ENCODE assay signal across 18 cellular contexts in genomic region chr17:2369039-2369438, GRCh38. TPM values are rescaled to one million over a fixed set of nuclear protein-coding genes. Genes with fewer than 3 reads are reported as not detected.
A peak's percentile ranks its signal among the peaks of the same experiment; 100 is the strongest.
DNase-seq lines count a peak whose midpoint lies in the region; ATAC-seq, FAIRE-seq and TF ChIP-seq lines count a peak whose summit lies in the region.
"Had no signal": no experiment of that assay in that cellular context is flagged by ENCODE, and none has a peak within 500 bp of the region (broad histone marks: within the 10 kb centered on the region; RNA-seq: fewer than 3 reads in every experiment).

No MANE protein-coding gene starts in this region.

- H3K9ac ChIP-seq in BLaER1 (peak overlapping the region; percentile 73), H1 (replicated peaks in 1 of 4; ENCODE audit: extremely low read depth in 1 of 4, low read depth in 3 of 4, low read length in 3 of 4) (no peak overlapping the region), mesenchymal stem cell (ENCODE audit: low read length) (no peak overlapping the region)

- H3K56ac ChIP-seq in H1 (replicated peaks; ENCODE audit: insufficient read length, low read depth, low read length): no peak overlapping the region

- DNase-seq in HCEC 1CT (peak; percentile 49), H1 (ENCODE audit: low read depth in 1 of 2, low spot score in 2 of 2) (no peak), lung microvascular endothelial cell (ENCODE audit: low read depth in 2 of 2) (peak; percentile 48 to 51), NCI-H1105 (lab: John Stamatoyannopoulos, UW) (no peak), NCI-H2029 (lab: John Stamatoyannopoulos, UW) (no peak), mesenchymal stem cell (no peak)
- DNase-seq: Calu3; CD4-positive, alpha-beta T cell; DMS79 treated with DMSO at 0.1 percent for 48 hours; NCI-H1436 treated with DMSO at 0.1 percent for 48 hours; NCI-H2081 treated with DMSO at 0.1 percent for 48 hours had no signal

- 84% methylated on average over 5 of the region's 5 CpGs; no CpG with 5 or more reads in 1 of the 2 experiments for WGBS in H1 (ENCODE audit: extremely low coverage in 1 of 2, insufficient coverage in 1 of 2, insufficient read length in 1 of 2, insufficient replicate concordance in 2 of 2, low coverage in 1 of 2, low lambda C conversion rate in 2 of 2, missing lambda C conversion rate in 1 of 2), 2 experiments
- 78% methylated on average over 5 of the region's 5 CpGs for WGBS in mesenchymal stem cell

- H4K20me1 ChIP-seq in BLaER1: no peaks in the 10 kb centered on the region
- H4K20me1 ChIP-seq in H1 (replicated peaks in 1 of 2; ENCODE audit: control insufficient read depth in 1 of 2, insufficient read depth in 2 of 2, low read length in 2 of 2): peaks cover 2 to 5% of the 10 kb centered on the region in 2 experiments

- H2BK12ac ChIP-seq in H1 (ENCODE audit: low read depth, low read length) (no peak overlapping the region), mesenchymal stem cell (ENCODE audit: low read length in 2 of 2) (no peak overlapping the region)

- no peaks in the 10 kb centered on the region for H3K9me3 ChIP-seq in BLaER1
- no peaks in the 10 kb centered on the region for H3K9me3 ChIP-seq in H1 (ENCODE audit: insufficient read depth in 2 of 2, low read depth in 1 of 2, low read length in 1 of 2)
- H3K9me3 ChIP-seq in mesenchymal stem cell (ENCODE audit: control insufficient read depth, low read length): no peaks in the 10 kb centered on the region
- H3K9me3 ChIP-seq: A549 had no signal

- H3K27me3 ChIP-seq in BLaER1: no peaks in the 10 kb centered on the region
- no peaks in the 10 kb centered on the region for H3K27me3 ChIP-seq in H1 (replicated peaks in 1 of 4; ENCODE audit: control insufficient read depth in 3 of 4, extremely low read depth in 1 of 4, insufficient read depth in 3 of 4, low read length in 3 of 4)
- no peaks in the 10 kb centered on the region for H3K27me3 ChIP-seq in mesenchymal stem cell (ENCODE audit: control insufficient read depth in 1 of 2, insufficient read depth in 1 of 2, low read length in 2 of 2)

- no peak overlapping the region for H4K8ac ChIP-seq in H1 (ENCODE audit: extremely low read depth, insufficient read depth, low read length)
- H4K8ac ChIP-seq in mesenchymal stem cell (ENCODE audit: low read length): no peak overlapping the region

- H4K5ac ChIP-seq in H1 (ENCODE audit: insufficient read length, low read depth, low read length): no peak overlapping the region

- no peaks in the 10 kb centered on the region for H3K79me2 ChIP-seq in H1 (ENCODE audit: control insufficient read depth in 1 of 2, insufficient read depth in 2 of 2, low read length in 2 of 2)

- CTCF ChIA-PET in H1 (lab: Charles Lee; ENCODE audit: partially characterized antibody): interaction anchor here (0.6 to 13.4 kb wide), 21 partner anchors 8 to 1545 kb away, joined by 3 to 209 read pairs (median 4); no protein-coding TSS in a partner anchor

- FAIRE-seq in H1 (lab: Jason Lieb, UNC): no peak
- FAIRE-seq: A549, GM12878, GM18507 had no signal

- no peak for TF ChIP-seq POLR2A in H1 (IDR thresholded peaks at IDR 0.05; ENCODE audit: control extremely low read depth in 1 of 2, low read depth in 2 of 2, low read length in 2 of 2)

- no peak for TF ChIP-seq RAD21 in H1 (IDR thresholded peaks at IDR 0.05 in 1 of 2, conservative IDR thresholded peaks at IDR 0.05 in 1 of 2; ENCODE audit: low read depth in 2 of 2, low read length in 2 of 2)

- H3K27ac ChIP-seq in BLaER1 (peak overlapping the region; percentile 76), H1 (ENCODE audit: low read depth, low read length) (no peak overlapping the region), mesenchymal stem cell (ENCODE audit: low read length, poor library complexity, severe bottlenecking) (no peak overlapping the region)
- H3K27ac ChIP-seq: A549, SK-N-MC had no signal

- H4K91ac ChIP-seq in H1 (replicated peaks; ENCODE audit: insufficient read length, low read length) (no peak overlapping the region), mesenchymal stem cell (ENCODE audit: low read length) (no peak overlapping the region)

- no peak overlapping the region for H3K4ac ChIP-seq in H1 (replicated peaks; ENCODE audit: insufficient read length, low read depth, low read length)
- H3K4ac ChIP-seq in mesenchymal stem cell (ENCODE audit: low read depth in 1 of 2, low read length in 2 of 2): no peak overlapping the region

- H2BK15ac ChIP-seq in H1 (ENCODE audit: low read length): no peak overlapping the region
- no peak overlapping the region for H2BK15ac ChIP-seq in mesenchymal stem cell (ENCODE audit: low read depth, poor library complexity, severe bottlenecking)

- H3K23ac ChIP-seq in H1 (ENCODE audit: insufficient read length): no peak overlapping the region
- H3K23ac ChIP-seq in mesenchymal stem cell (ENCODE audit: low read length in 2 of 2): no peak overlapping the region

- H3K4me3 ChIP-seq in BLaER1 (no peak overlapping the region), H1 (ENCODE audit: extremely low read depth in 1 of 4, insufficient read depth in 2 of 4, low read depth in 3 of 4, low read length in 4 of 4) (no peak overlapping the region), mesenchymal stem cell (ENCODE audit: insufficient read depth in 1 of 2, low read depth in 1 of 2, low read length in 2 of 2) (no peak overlapping the region)
- H3K4me3 ChIP-seq: A549, GM12878, SK-N-MC had no signal

- H3K23me2 ChIP-seq in H1 (ENCODE audit: low read depth, low read length): no peaks in the 10 kb centered on the region

- H2BK120ac ChIP-seq in H1 (replicated peaks; ENCODE audit: low read depth, low read length): no peak overlapping the region
- no peak overlapping the region for H2BK120ac ChIP-seq in mesenchymal stem cell (ENCODE audit: low read depth, low read length)

- H3K18ac ChIP-seq in H1 (ENCODE audit: extremely low read depth, low read length) (no peak overlapping the region), mesenchymal stem cell (ENCODE audit: low read depth in 1 of 2, low read length in 2 of 2) (no peak overlapping the region)

- H2AFZ ChIP-seq in H1 (ENCODE audit: low read length) (no peak overlapping the region), mesenchymal stem cell (ENCODE audit: low read depth, low read length) (no peak overlapping the region)

- peak overlapping the region; percentile 79 for H3K4me2 ChIP-seq in BLaER1
- H3K4me2 ChIP-seq in H1 (ENCODE audit: insufficient read depth in 1 of 2, low read depth in 2 of 2, low read length in 2 of 2): no peak overlapping the region
- no peak overlapping the region for H3K4me2 ChIP-seq in mesenchymal stem cell (ENCODE audit: low read length, poor library complexity, severe bottlenecking)
- H3K4me2 ChIP-seq: A549 had no signal

- peaks cover 72% of the 10 kb centered on the region for H3K36me3 ChIP-seq in BLaER1
- peaks cover 0 to 16% (median 5%) of the 10 kb centered on the region in 4 experiments; a peak in 4 of 8 replicates for H3K36me3 ChIP-seq in H1 (ENCODE audit: control insufficient read depth in 2 of 4, insufficient read depth in 4 of 4, low read length in 3 of 4)
- peaks cover 49 to 98% of the 10 kb centered on the region in 2 experiments for H3K36me3 ChIP-seq in mesenchymal stem cell (ENCODE audit: control insufficient read depth in 1 of 2, insufficient read depth in 2 of 2, low read depth in 1 of 2, low read length in 2 of 2)

- no peak for TF ChIP-seq EP300 in H1 (IDR thresholded peaks at IDR 0.05; ENCODE audit: borderline replicate concordance in 1 of 2, low read depth in 2 of 2, low read length in 2 of 2)

- H2BK5ac ChIP-seq in H1 (ENCODE audit: low read depth, low read length): no peak overlapping the region
- H2BK5ac ChIP-seq in mesenchymal stem cell (ENCODE audit: low read depth, low read length, poor library complexity, severe bottlenecking): no peak overlapping the region

- H2AK5ac ChIP-seq in H1 (ENCODE audit: low read depth, low read length): 0 out of 2 replicates have a peak overlapping the region, but pooled peaks have one; percentile 57
- H2AK5ac ChIP-seq in mesenchymal stem cell (ENCODE audit: low read length, severe bottlenecking): no peak overlapping the region

- POLR2A ChIA-PET in H1 (lab: Charles Lee; ENCODE audit: partially characterized antibody): interaction anchor here (0.9 to 5.7 kb wide), 10 partner anchors 8 to 342 kb away, joined by 3 to 34 read pairs (median 4); partner anchors contain the start of genes SGSM2 and TSR1

- TF ChIP-seq CTCF in H1 (IDR thresholded peaks at IDR 0.05; ENCODE audit: control extremely low read depth in 1 of 3, insufficient read depth in 1 of 3, low read depth in 1 of 3, low read length in 3 of 3): no peak

- H2BK20ac ChIP-seq in H1 (ENCODE audit: low read length): no peak overlapping the region

- no peaks in the 10 kb centered on the region for H3K79me1 ChIP-seq in H1 (ENCODE audit: low read depth, low read length)
- no peaks in the 10 kb centered on the region for H3K79me1 ChIP-seq in mesenchymal stem cell (replicated peaks; ENCODE audit: low read length, poor library complexity, severe bottlenecking)

- no peak overlapping the region for H3K14ac ChIP-seq in H1 (ENCODE audit: insufficient read length)
- no peak overlapping the region for H3K14ac ChIP-seq in mesenchymal stem cell (ENCODE audit: low read length in 2 of 2)

- H3K4me1 ChIP-seq in BLaER1 (peaks cover 39% of the 10 kb centered on the region), H1 (replicated peaks in 1 of 4; ENCODE audit: control insufficient read depth in 3 of 4, insufficient read depth in 4 of 4, low read length in 3 of 4) (peaks cover 0 to 12% (median 5%) of the 10 kb centered on the region in 4 experiments; a peak in 4 of 7 replicates), mesenchymal stem cell (ENCODE audit: control insufficient read depth, insufficient read depth, low read depth, low read length) (peaks cover 15% of the 10 kb centered on the region)
- H3K4me1 ChIP-seq: A549 had no signal

- no peak for ATAC-seq in HG02610 (IDR thresholded peaks at IDR 0.05; ENCODE audit: unreplicated experiment)
- ATAC-seq: GM12878, Panc1 had no signal

RNA-seq across cellular contexts. Expression of gene SGSM2, which starts 31.7 kb away (rescaled TPM):
- total RNA-seq in H1 (2021; fragmentation: NEBNext Ultra II Directional; extraction: Animal tissue kit (Norgen Biotek cat#: 25700)): 38.7 and 44.5 TPM in 2 replicates
- 77.7 and 93.1 TPM in 2 replicates for polyA plus RNA-seq in H1 (2011; rRNA removed)
- 74.8 TPM for polyA plus RNA-seq in H1 (2011; cell fraction: cytosol; rRNA removed)
- polyA plus RNA-seq in H1 (2011; cell fraction: nucleus; rRNA removed): 421 TPM
- 50.0 to 79.8 TPM (median 73.4 TPM) in 4 replicates for polyA plus RNA-seq in H1 (2012, experiment 1 of 2)
- 44.8 TPM for polyA plus RNA-seq in H1 (2012, experiment 2 of 2)
- 23.4 TPM for polyA plus RNA-seq in H1 (2013, experiment 1 of 2)
- 21.0 TPM for polyA plus RNA-seq in H1 (2013, experiment 2 of 2)
- 33.4 and 41.5 TPM in 2 replicates for polyA minus RNA-seq in H1 (2011; rRNA and poly(A)+ RNA removed)
- 26.7 TPM for polyA minus RNA-seq in H1 (2011; cell fraction: cytosol; rRNA and poly(A)+ RNA removed)
- 56.2 TPM for polyA minus RNA-seq in H1 (2011; cell fraction: nucleus; rRNA and poly(A)+ RNA removed)
- total RNA-seq in lung microvascular endothelial cell: 22.0 and 37.5 TPM in 2 replicates
- 39.7 TPM for polyA plus RNA-seq in mesenchymal stem cell (2013, experiment 1 of 2)
- polyA plus RNA-seq in mesenchymal stem cell (2013, experiment 2 of 2): 36.3 TPM

RNA-seq across cellular contexts. Expression of gene MNT, which starts 31.8 kb away (rescaled TPM):
- total RNA-seq in H1 (2021; fragmentation: NEBNext Ultra II Directional; extraction: Animal tissue kit (Norgen Biotek cat#: 25700)): 16.3 and 17.3 TPM in 2 replicates
- polyA plus RNA-seq in H1 (2011; rRNA removed): 5.0 and 9.0 TPM in 2 replicates
- 6.1 TPM for polyA plus RNA-seq in H1 (2011; cell fraction: cytosol; rRNA removed)
- polyA plus RNA-seq in H1 (2011; cell fraction: nucleus; rRNA removed): 12.8 TPM
- 10.9 to 15.7 TPM (median 13.9 TPM) in 4 replicates for polyA plus RNA-seq in H1 (2012, experiment 1 of 2)
- 7.1 TPM for polyA plus RNA-seq in H1 (2012, experiment 2 of 2)
- polyA plus RNA-seq in H1 (2013, experiment 1 of 2): 12.5 TPM
- 10.8 TPM for polyA plus RNA-seq in H1 (2013, experiment 2 of 2)
- polyA minus RNA-seq in H1 (2011; rRNA and poly(A)+ RNA removed): 3.2 and 4.2 TPM in 2 replicates
- polyA minus RNA-seq in H1 (2011; cell fraction: cytosol; rRNA and poly(A)+ RNA removed): 8.7 TPM
- polyA minus RNA-seq in H1 (2011; cell fraction: nucleus; rRNA and poly(A)+ RNA removed): 6.2 TPM
- 1.7 and 2.8 TPM in 2 replicates for total RNA-seq in lung microvascular endothelial cell
- polyA plus RNA-seq in mesenchymal stem cell (2013, experiment 1 of 2): 21.1 TPM
- polyA plus RNA-seq in mesenchymal stem cell (2013, experiment 2 of 2): 19.7 TPM

RNA-seq across cellular contexts. Expression of gene TSR1, which starts 32.8 kb away (rescaled TPM):
- 69.7 and 77.0 TPM in 2 replicates for total RNA-seq in H1 (2021; fragmentation: NEBNext Ultra II Directional; extraction: Animal tissue kit (Norgen Biotek cat#: 25700))
- 14.5 and 17.1 TPM in 2 replicates for polyA plus RNA-seq in H1 (2011; rRNA removed)
- 15.8 TPM for polyA plus RNA-seq in H1 (2011; cell fraction: cytosol; rRNA removed)
- polyA plus RNA-seq in H1 (2011; cell fraction: nucleus; rRNA removed): 40.3 TPM
- polyA plus RNA-seq in H1 (2012, experiment 1 of 2): 60.2 to 78.2 TPM (median 70.7 TPM) in 4 replicates
- polyA plus RNA-seq in H1 (2012, experiment 2 of 2): 7.7 TPM
- polyA plus RNA-seq in H1 (2013, experiment 1 of 2): 30.5 TPM
- 29.4 TPM for polyA plus RNA-seq in H1 (2013, experiment 2 of 2)
- polyA minus RNA-seq in H1 (2011; rRNA and poly(A)+ RNA removed): 32.6 and 37.5 TPM in 2 replicates
- polyA minus RNA-seq in H1 (2011; cell fraction: cytosol; rRNA and poly(A)+ RNA removed): 52.0 TPM
- polyA minus RNA-seq in H1 (2011; cell fraction: nucleus; rRNA and poly(A)+ RNA removed): 82.5 TPM
- total RNA-seq in lung microvascular endothelial cell: 27.7 and 34.1 TPM in 2 replicates
- 13.3 TPM for polyA plus RNA-seq in mesenchymal stem cell (2013, experiment 1 of 2)
- polyA plus RNA-seq in mesenchymal stem cell (2013, experiment 2 of 2): 12.6 TPM

Comparison
In these comparisons a context has a peak if more than half of its experiments do, and no peak if none do; other contexts are left out.
1. DNase-seq: peak in HCEC 1CT (single experiment) and lung microvascular endothelial cell (2 of 2); none in H1 (0 of 2), NCI-H1105 (single experiment), NCI-H2029 (single experiment) and mesenchymal stem cell (single experiment).